14 cellular contexts compared by ENCODE assay signal in the genomic region with DNA sequence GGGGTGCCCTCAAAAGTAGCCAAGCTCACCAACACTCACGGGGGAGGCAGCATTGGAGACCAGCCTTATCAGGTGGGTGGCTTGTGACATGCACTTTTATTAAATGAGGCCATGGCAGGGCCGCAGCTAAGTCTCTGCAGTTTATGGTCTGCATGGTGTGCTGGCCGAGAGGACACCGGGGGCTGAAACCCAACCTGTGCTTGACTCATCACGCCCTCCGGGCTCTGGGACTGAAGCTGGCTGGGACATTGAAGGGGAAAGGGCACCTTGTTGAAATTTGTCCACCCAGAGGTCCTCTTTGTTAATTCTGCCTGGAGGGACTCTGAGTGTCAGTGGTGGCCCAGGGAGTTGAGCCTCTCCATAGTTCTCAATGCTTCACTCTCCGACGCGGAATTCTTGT. TPM values are rescaled to one million over a fixed set of nuclear protein-coding genes. Genes with fewer than 3 reads are reported as not detected.
DNase-seq lines count a peak whose midpoint lies in the region; ATAC-seq, FAIRE-seq and TF ChIP-seq lines count a peak whose summit lies in the region.
"Had no signal": no experiment of that assay in that cellular context is flagged by ENCODE, and none has a peak within 500 bp of the region (broad histone marks: within the 10 kb centered on the region; RNA-seq: fewer than 3 reads in every experiment).

No MANE protein-coding gene starts in this region.

- FAIRE-seq in keratinocyte (lab: Jason Lieb, UNC), result no peak

- H3K4me1 ChIP-seq in heart right ventricle, result peaks cover 0 to 27% (median 14%) of the 10 kb centered on the region in 9 donors
- H3K4me1 ChIP-seq in keratinocyte (ENCODE audit: control insufficient read depth, extremely low read depth, insufficient read depth, low read length), result peaks cover 10% of the 10 kb centered on the region
- peaks cover 11 to 33% of the 10 kb centered on the region in 2 donors for H3K4me1 ChIP-seq in thoracic aorta (ENCODE audit: control insufficient read depth in 1 of 2, low read depth in 2 of 2)

- CTCF ChIA-PET in MCF 10A (lab: Yijun Ruan, JAX), result interaction anchor here (0.6 to 19.1 kb wide), 32 partner anchors 8 to 1243 kb away, joined by 3 to 336 read pairs (median 4); partner anchors contain the start of gene LPIN1

- TF ChIP-seq CTCF in heart right ventricle (IDR thresholded peaks at IDR 0.05) (no peak), MCF 10A (IDR thresholded peaks at IDR 0.05; ENCODE audit: unreplicated experiment) (no peak), keratinocyte (optimal IDR thresholded peaks at IDR 0.05 in 1 of 3, IDR thresholded peaks at IDR 0.05 in 1 of 3, conservative IDR thresholded peaks at IDR 0.05 in 1 of 3; ENCODE audit: extremely low read depth in 1 of 3, insufficient read depth in 2 of 3, low read length in 3 of 3) (no peak), thoracic aorta (IDR thresholded peaks at IDR 0.05) (no peak)

- H3K36me3 ChIP-seq in heart right ventricle, result no peaks in the 10 kb centered on the region
- H3K36me3 ChIP-seq in keratinocyte (ENCODE audit: control insufficient read depth in 2 of 2, extremely low read depth in 1 of 2, insufficient read depth in 2 of 2, low read length in 2 of 2), result no peaks in the 10 kb centered on the region
- H3K36me3 ChIP-seq in thoracic aorta, result no peaks in the 10 kb centered on the region
- H3K36me3 ChIP-seq: SJSA1, thyroid gland had no signal

- ATAC-seq in heart right ventricle, result peak in 5 of 8 donors; percentile 4 to 37 (median 9)
- no peak for ATAC-seq in thoracic aorta (ENCODE audit: insufficient number of reproducible peaks, low FRiP score, low read depth)
- ATAC-seq in HG03175 (IDR thresholded peaks at IDR 0.05; ENCODE audit: unreplicated experiment), result no peak

- H3K79me2 ChIP-seq in keratinocyte (ENCODE audit: control insufficient read depth, insufficient read depth, low read length), result no peaks in the 10 kb centered on the region

- intact Hi-C loops in heart right ventricle (cut with DNase I) (loop anchor here in 5 of 10 donors (1.0 to 10.0 kb wide), 4 partner anchors 59 to 213 kb away; partner anchors contain the start of gene LPIN1 (in 1 of the 5)), cardiac septum (cut with DNase I) (no loop called here), MCF 10A (cut with micrococcal nuclease) (loop anchor here (1.0 to 2.0 kb wide), 2 partner anchors 57 to 92 kb away; no protein-coding TSS in a partner anchor)
- intact Hi-C loops in activated T-helper 1 cell treated with anti-CD3 and anti-CD28 coated beads, Interleukin-12 subunit alpha, Interleukin-12 subunit beta, Interleukin-2, Interleukin-4 antibody, amounts not matched to agents 30 ng/mL and 10 ng/mL and 1 ng/mL, durations not matched to agents 14 hours and 24 hours and 36 hours (cut with micrococcal nuclease), result loop anchor here (1.0 to 5.0 kb wide), 3 partner anchors 59 to 1320 kb away; partner anchors contain the start of gene LPIN1

- H3K27me3 ChIP-seq in heart right ventricle (peaks cover 0 to 17% (median 9%) of the 10 kb centered on the region in 7 donors), keratinocyte (ENCODE audit: control insufficient read depth, extremely low read depth, insufficient read depth, low read length) (peaks cover 15% of the 10 kb centered on the region), thoracic aorta (replicated peaks; ENCODE audit: insufficient read depth) (no peaks in the 10 kb centered on the region)
- H3K27me3 ChIP-seq: thyroid gland had no signal

- H3K36me3 Mint-ChIP-seq in MCF 10A (ENCODE audit: insufficient read depth, unreplicated experiment), result no peaks in the 10 kb centered on the region
- H3K36me3 Mint-ChIP-seq in activated T-helper 1 cell treated with anti-CD3 and anti-CD28 coated beads, Interleukin-12 subunit alpha, Interleukin-12 subunit beta, Interleukin-2, Interleukin-4 antibody, amounts not matched to agents 30 ng/mL and 10 ng/mL and 1 ng/mL, durations not matched to agents 14 hours and 24 hours and 36 hours (ENCODE audit: low read depth), result no peaks in the 10 kb centered on the region
- H3K36me3 Mint-ChIP-seq: activated naive CD4-positive, alpha-beta T cell treated with anti-CD3 and anti-CD28 coated beads, Interleukin-2, amount 50 U/mL, for 24 hours had no signal

- DNase-seq in heart right ventricle, result no peak
- DNase-seq in cardiac septum (ENCODE audit: low spot score), result no peak
- peak; percentile 53 for DNase-seq in MCF 10A (ENCODE audit: unreplicated experiment)
- DNase-seq in keratinocyte (ENCODE audit: low read depth, low spot score), result no peak
- DNase-seq in thoracic aorta (ENCODE audit: low spot score), result no peak
- DNase-seq in activated T-helper 1 cell treated with anti-CD3 and anti-CD28 coated beads, Interleukin-12 subunit alpha, Interleukin-12 subunit beta, Interleukin-2, Interleukin-4 antibody, amounts not matched to agents 30 ng/mL and 10 ng/mL and 1 ng/mL, durations not matched to agents 14 hours and 24 hours and 36 hours (ENCODE audit: low spot score), result no peak
- DNase-seq in NCI-H524 (lab: John Stamatoyannopoulos, UW), result no peak

- dilution Hi-C loops in keratinocyte (cut with MboI; ENCODE audit: extremely low pct_ligation_motif_present, low sequenced_read_pairs), result loop anchor here (25.0 kb wide), 1 partner anchor 100 kb away; no protein-coding TSS in a partner anchor

- peaks cover 15% of the 10 kb centered on the region for H3K4me1 Mint-ChIP-seq in MCF 10A (ENCODE audit: insufficient read depth, unreplicated experiment)
- peaks cover 10% of the 10 kb centered on the region for H3K4me1 Mint-ChIP-seq in activated T-helper 1 cell treated with anti-CD3 and anti-CD28 coated beads, Interleukin-12 subunit alpha, Interleukin-12 subunit beta, Interleukin-2, Interleukin-4 antibody, amounts not matched to agents 30 ng/mL and 10 ng/mL and 1 ng/mL, durations not matched to agents 14 hours and 24 hours and 36 hours (ENCODE audit: low read depth)

- peaks cover 23% of the 10 kb centered on the region for H3K27me3 Mint-ChIP-seq in MCF 10A (ENCODE audit: insufficient read depth, unreplicated experiment)
- H3K27me3 Mint-ChIP-seq in activated T-helper 1 cell treated with anti-CD3 and anti-CD28 coated beads, Interleukin-12 subunit alpha, Interleukin-12 subunit beta, Interleukin-2, Interleukin-4 antibody, amounts not matched to agents 30 ng/mL and 10 ng/mL and 1 ng/mL, durations not matched to agents 14 hours and 24 hours and 36 hours (ENCODE audit: insufficient read depth), result peaks cover 30% of the 10 kb centered on the region

- peak overlapping the region; percentile 70 for H3K4me3 Mint-ChIP-seq in MCF 10A (ENCODE audit: unreplicated experiment)
- H3K4me3 Mint-ChIP-seq in activated T-helper 1 cell treated with anti-CD3 and anti-CD28 coated beads, Interleukin-12 subunit alpha, Interleukin-12 subunit beta, Interleukin-2, Interleukin-4 antibody, amounts not matched to agents 30 ng/mL and 10 ng/mL and 1 ng/mL, durations not matched to agents 14 hours and 24 hours and 36 hours, result no peak overlapping the region

- peak overlapping the region; percentile 82 for H3K4me2 ChIP-seq in keratinocyte (ENCODE audit: control insufficient read depth, extremely low read depth, insufficient read depth, low read depth, low read length)

- no peaks in the 10 kb centered on the region for H3K9me3 Mint-ChIP-seq in MCF 10A (ENCODE audit: unreplicated experiment)
- H3K9me3 Mint-ChIP-seq in activated T-helper 1 cell treated with anti-CD3 and anti-CD28 coated beads, Interleukin-12 subunit alpha, Interleukin-12 subunit beta, Interleukin-2, Interleukin-4 antibody, amounts not matched to agents 30 ng/mL and 10 ng/mL and 1 ng/mL, durations not matched to agents 14 hours and 24 hours and 36 hours, result no peaks in the 10 kb centered on the region
- H3K9me3 Mint-ChIP-seq: activated naive CD4-positive, alpha-beta T cell treated with anti-CD3 and anti-CD28 coated beads, Interleukin-2, amount 50 U/mL, for 24 hours had no signal

- no peak overlapping the region for H3K9ac ChIP-seq in keratinocyte (ENCODE audit: control insufficient read depth, extremely low read depth, insufficient read depth, low read length)

- H3K4me3 ChIP-seq in heart right ventricle (peak overlapping the region in 4 of 10 donors; percentile 27 to 43 (median 32)), keratinocyte (ENCODE audit: control insufficient read depth in 2 of 3, extremely low read depth in 1 of 3, insufficient read depth in 2 of 3, low read depth in 1 of 3, low read length in 3 of 3) (no peak overlapping the region), thoracic aorta (peak overlapping the region; percentile 61)
- H3K4me3 ChIP-seq: SJSA1, thyroid gland had no signal

- H2AFZ ChIP-seq in keratinocyte (ENCODE audit: control insufficient read depth, low read length), result no peak overlapping the region

- BruUV-seq in MCF 10A (replicated peaks; lab: Mats Ljungman, UMichigan), result no TSS peak

- H4K20me1 ChIP-seq in keratinocyte (ENCODE audit: control insufficient read depth, extremely low read depth, insufficient read depth, low read length), result no peaks in the 10 kb centered on the region

- POLR2A ChIA-PET in MCF 10A (lab: Yijun Ruan, JAX), result interaction anchor here (0.6 to 1.6 kb wide), 9 partner anchors 11 to 112 kb away, joined by 3 to 7 read pairs (median 4); no protein-coding TSS in a partner anchor

- peak overlapping the region; percentile 37 for H3K27ac Mint-ChIP-seq in MCF 10A (ENCODE audit: low read depth, unreplicated experiment)
- no peak overlapping the region for H3K27ac Mint-ChIP-seq in activated T-helper 1 cell treated with anti-CD3 and anti-CD28 coated beads, Interleukin-12 subunit alpha, Interleukin-12 subunit beta, Interleukin-2, Interleukin-4 antibody, amounts not matched to agents 30 ng/mL and 10 ng/mL and 1 ng/mL, durations not matched to agents 14 hours and 24 hours and 36 hours

- 65 to 69% methylated on average over 9 of the region's 9 CpGs for WGBS in heart right ventricle, 2 donors

- H3K9me1 ChIP-seq in keratinocyte (ENCODE audit: control insufficient read depth, extremely low read depth, insufficient read depth, low read length), result no peaks in the 10 kb centered on the region

- H3K27ac ChIP-seq in heart right ventricle (peak overlapping the region in 5 of 10 donors; percentile 37 to 69 (median 63)), keratinocyte (ENCODE audit: control insufficient read depth, insufficient read depth, low read length) (no peak overlapping the region), thoracic aorta (peak overlapping the region; percentile 35 to 57)
- H3K27ac ChIP-seq: SJSA1 had no signal

- H3K9me3 ChIP-seq in heart right ventricle (no peaks in the 10 kb centered on the region), keratinocyte (ENCODE audit: control insufficient read depth, low read depth, low read length) (no peaks in the 10 kb centered on the region), thoracic aorta (no peaks in the 10 kb centered on the region)
- H3K9me3 ChIP-seq: SJSA1, thyroid gland had no signal

RNA-seq across cellular contexts. Expression of gene NTSR2, which starts 17.7 kb away (rescaled TPM):
- total RNA-seq in heart right ventricle (under 1 TPM in 1 of 10 donors, not detected in 9; 0.15 TPM), cardiac septum (not detected), MCF 10A (2022) (not detected in 2 replicates), thoracic aorta (not detected)
- polyA plus RNA-seq in heart right ventricle (under 1 TPM in 1 of 2 donors, not detected in 1; 0.10 TPM), keratinocyte (not detected in 3 replicates)
- not detected for polyA plus RNA-seq in keratinocyte (2011; ENCODE audit: low read depth)
- polyA plus RNA-seq in keratinocyte (2011; cell fraction: cytosol; rRNA removed), result not detected in 2 replicates
- polyA plus RNA-seq in keratinocyte (2011; cell fraction: nucleus; rRNA removed), result not detected in 2 replicates
- polyA plus RNA-seq in keratinocyte (2012; ENCODE audit: low replicate concordance), result not detected in 2 replicates
- polyA minus RNA-seq in keratinocyte, result not detected in 3 replicates
- polyA minus RNA-seq in keratinocyte (2011; cell fraction: cytosol; rRNA and poly(A)+ RNA removed), result not detected
- polyA minus RNA-seq in keratinocyte (2011; cell fraction: nucleus; rRNA and poly(A)+ RNA removed), result not detected in 2 replicates
- not detected in 2 replicates for total RNA-seq in activated T-helper 1 cell treated with anti-CD3 and anti-CD28 coated beads, Interleukin-12 subunit alpha, Interleukin-12 subunit beta, Interleukin-2, Interleukin-4 antibody, amounts not matched to agents 30 ng/mL and 10 ng/mL and 1 ng/mL, durations not matched to agents 14 hours and 24 hours and 36 hours
- total RNA-seq: Calu3, SJSA1, thyroid gland had no signal
- polyA plus RNA-seq: AG04450, esophagus had no signal

RNA-seq across cellular contexts. Expression of gene LPIN1, which starts 58.7 kb away (rescaled TPM):
- 10 to 100 TPM; 28.0 to 61.0 (median 34.9) TPM for total RNA-seq in heart right ventricle
- polyA plus RNA-seq in heart right ventricle, result 10 to 100 TPM; 18.9 to 26.9 TPM
- 27.8 TPM for total RNA-seq in cardiac septum
- 47.0 and 65.7 TPM in 2 replicates for total RNA-seq in MCF 10A (2022)
- polyA plus RNA-seq in keratinocyte, result 38.9 to 81.7 TPM (median 79.6 TPM) in 3 replicates
- 7.5 TPM for polyA plus RNA-seq in keratinocyte (2011; ENCODE audit: low read depth)
- polyA plus RNA-seq in keratinocyte (2011; cell fraction: cytosol; rRNA removed), result 27.8 and 38.7 TPM in 2 replicates
- 94.9 and 97.4 TPM in 2 replicates for polyA plus RNA-seq in keratinocyte (2011; cell fraction: nucleus; rRNA removed)
- 8.6 and 50.9 TPM in 2 replicates for polyA plus RNA-seq in keratinocyte (2012; ENCODE audit: low replicate concordance)
- polyA minus RNA-seq in keratinocyte, result 27.2 to 59.8 TPM (median 50.8 TPM) in 3 replicates
- polyA minus RNA-seq in keratinocyte (2011; cell fraction: cytosol; rRNA and poly(A)+ RNA removed), result 21.5 TPM
- polyA minus RNA-seq in keratinocyte (2011; cell fraction: nucleus; rRNA and poly(A)+ RNA removed), result 43.8 and 65.2 TPM in 2 replicates
- 10 to 100 TPM; 24.5 to 55.8 TPM for total RNA-seq in thoracic aorta
- 46.0 and 49.5 TPM in 2 replicates for total RNA-seq in activated T-helper 1 cell treated with anti-CD3 and anti-CD28 coated beads, Interleukin-12 subunit alpha, Interleukin-12 subunit beta, Interleukin-2, Interleukin-4 antibody, amounts not matched to agents 30 ng/mL and 10 ng/mL and 1 ng/mL, durations not matched to agents 14 hours and 24 hours and 36 hours

Comparison
In these comparisons a context has a peak if more than half of its experiments do, and no peak if none do; other contexts are left out.
1. ATAC-seq: peak in heart right ventricle (5 of 8); none in thoracic aorta (single experiment) and HG03175 (single experiment).